ENCODE assay signal across 8 cellular contexts in the genomic region with DNA sequence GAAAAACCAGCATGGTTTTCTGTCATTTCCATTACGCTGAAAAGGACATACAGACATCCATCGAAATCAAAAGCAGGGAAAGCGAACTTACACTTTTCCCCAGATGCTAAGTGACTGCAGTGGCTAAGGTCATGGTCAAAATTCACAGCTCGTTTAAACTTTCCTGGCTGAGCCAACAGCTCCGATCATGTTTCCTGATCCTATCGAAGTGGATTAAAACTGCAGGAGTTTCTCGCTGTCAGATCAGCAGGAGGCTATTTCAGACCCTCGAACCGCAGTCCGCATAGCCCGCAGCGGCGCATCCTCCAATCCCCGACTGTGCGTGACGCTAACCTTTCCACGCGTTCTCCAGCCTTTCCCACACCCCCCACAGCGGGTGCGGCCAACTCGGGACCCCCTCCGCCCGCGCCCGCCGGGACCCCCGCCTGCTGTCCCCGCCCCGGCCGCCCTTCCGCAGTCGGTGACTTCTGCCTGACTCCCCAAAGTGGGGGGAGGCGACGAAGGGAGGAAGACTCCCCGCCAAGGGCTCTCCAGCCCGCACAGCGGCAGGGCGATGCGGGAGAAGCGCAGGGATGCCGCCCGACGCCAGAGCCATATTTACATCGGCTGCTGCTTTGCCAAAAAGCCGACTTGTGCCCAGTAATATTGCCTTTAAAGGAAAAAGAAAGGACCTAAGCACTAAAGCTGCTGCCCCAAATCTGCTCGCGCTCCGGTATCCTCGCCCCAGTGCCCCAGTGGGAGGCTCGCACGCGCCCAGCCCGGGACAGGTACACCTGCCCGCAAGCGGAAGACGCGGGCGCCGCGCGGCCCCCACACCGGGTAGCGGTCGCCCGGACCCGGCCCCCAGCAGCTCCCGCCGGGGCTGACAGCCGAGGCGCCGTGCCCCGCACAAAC. TPM values are rescaled to one million over a fixed set of nuclear protein-coding genes. Genes with fewer than 3 reads are reported as not detected.
A peak's percentile ranks its signal among the peaks of the same experiment; 100 is the strongest.
DNase-seq lines count a peak whose midpoint lies in the region; ATAC-seq, FAIRE-seq and TF ChIP-seq lines count a peak whose summit lies in the region.

No MANE protein-coding gene starts in this region.

- WGBS in adrenal gland, 4 donors, result 0 to 1% (median 0%) methylated on average over 24 to 72 of the region's 72 CpGs
- WGBS in hepatocyte (ENCODE audit: low lambda C conversion rate, missing lambda C conversion rate), result 1% methylated on average over 56 of the region's 72 CpGs

- peaks cover 51% of the 10 kb centered on the region for H3K79me2 ChIP-seq in hepatocyte

- H2AFZ ChIP-seq in hepatocyte, result peak overlapping the region; percentile 70

- CTCF ChIA-PET in RWPE1 (lab: Yijun Ruan, JAX), result interaction anchor here (0.7 to 0.8 kb wide), 3 partner anchors 29 to 335 kb away, joined by 3 to 5 read pairs (median 3); no protein-coding TSS in a partner anchor

- peak; percentile 26 for DNase-seq in GM12891 (ENCODE audit: insufficient read length, low spot score)
- DNase-seq in RWPE1 (ENCODE audit: low spot score), result peak; percentile 27
- DNase-seq in adrenal gland, result peak in 6 of 7 donors; percentile 16 to 39 (median 24)
- peak; percentile 22 for DNase-seq in hepatocyte (ENCODE audit: low spot score)
- DNase-seq in gastrocnemius medialis, result no peak
- DNase-seq in NCI-H2227 (lab: John Stamatoyannopoulos, UW; ENCODE audit: unreplicated experiment), result no peak

- peak overlapping the region; percentile 98 for H3K4me2 ChIP-seq in hepatocyte

- H3K4me3 ChIP-seq in adrenal gland (peak overlapping the region; percentile 46 to 89 (median 56)), hepatocyte (peak overlapping the region; percentile 96), gastrocnemius medialis (peak overlapping the region; percentile 75 to 93 (median 80))

- POLR2A ChIA-PET in RWPE1 (lab: Yijun Ruan, JAX; ENCODE audit: low non-redundant PET), result no interaction called here

- peaks cover 8% of the 10 kb centered on the region for H4K20me1 ChIP-seq in hepatocyte (ENCODE audit: insufficient read depth, poor library complexity, severe bottlenecking)

- TF ChIP-seq CTCF in RWPE1 (conservative IDR thresholded peaks at IDR 0.05; ENCODE audit: low read depth), result no peak
- no peak for TF ChIP-seq CTCF in adrenal gland (IDR thresholded peaks at IDR 0.05)
- no peak for TF ChIP-seq CTCF in hepatocyte (IDR thresholded peaks at IDR 0.05; ENCODE audit: poor library complexity)
- TF ChIP-seq CTCF in gastrocnemius medialis (IDR thresholded peaks at IDR 0.05 in 4 of 5, conservative IDR thresholded peaks at IDR 0.05 in 1 of 5), result no peak

- H3K27me3 ChIP-seq in adrenal gland (no peaks in the 10 kb centered on the region), hepatocyte (no peaks in the 10 kb centered on the region), gastrocnemius medialis (peaks cover 0 to 15% (median 9%) of the 10 kb centered on the region in 3 donors)

- intact Hi-C loops in adrenal gland (cut with DNase I), result loop anchor here (10.0 kb wide), 3 partner anchors 98 to 272 kb away; no protein-coding TSS in a partner anchor
- intact Hi-C loops in gastrocnemius medialis (cut with DNase I; ENCODE audit: low total_unique reads), result loop anchor here (10.0 kb wide), 1 partner anchor 388 kb away; a partner anchor contains a TSS

- FAIRE-seq in GM12891 (lab: Jason Lieb, UNC), result peak; percentile 63

- in situ Hi-C loops in gastrocnemius medialis (cut with MboI; ENCODE audit: low sequenced_read_pairs in 4 of 4), result no loop called here

- H3K9me2 ChIP-seq in hepatocyte (replicated peaks; ENCODE audit: insufficient read depth), result no peaks in the 10 kb centered on the region

- no peak for TF ChIP-seq POLR2A in GM12891 (IDR thresholded peaks at IDR 0.05; ENCODE audit: low read depth, low read length)
- no peak for TF ChIP-seq POLR2A in adrenal gland (IDR thresholded peaks at IDR 0.05)
- TF ChIP-seq POLR2A in gastrocnemius medialis (IDR thresholded peaks at IDR 0.05), result no peak

- peak overlapping the region; percentile 76 for H3K27ac ChIP-seq in RWPE1
- H3K27ac ChIP-seq in adrenal gland, result peak overlapping the region in 4 of 5 donors; percentile 83 to 95 (median 86)
- peak overlapping the region; percentile 76 for H3K27ac ChIP-seq in hepatocyte
- peak overlapping the region; percentile 49 to 68 (median 64) for H3K27ac ChIP-seq in gastrocnemius medialis

- H3K4me1 ChIP-seq in adrenal gland (replicated peaks in 1 of 2) (peaks cover 14 to 40% of the 10 kb centered on the region in 2 donors), hepatocyte (ENCODE audit: insufficient read depth) (no peaks in the 10 kb centered on the region), gastrocnemius medialis (peaks cover 0 to 16% of the 10 kb centered on the region in 2 donors)

- H3K36me3 ChIP-seq in adrenal gland (replicated peaks in 1 of 2) (no peaks in the 10 kb centered on the region), hepatocyte (replicated peaks; ENCODE audit: insufficient read depth, low read depth) (no peaks in the 10 kb centered on the region), gastrocnemius medialis (no peaks in the 10 kb centered on the region)

- H3K9me3 ChIP-seq in adrenal gland (replicated peaks in 1 of 3) (no peaks in the 10 kb centered on the region), hepatocyte (ENCODE audit: low read depth) (no peaks in the 10 kb centered on the region), gastrocnemius medialis (no peaks in the 10 kb centered on the region)

- ATAC-seq in HG02759 (IDR thresholded peaks at IDR 0.05; ENCODE audit: unreplicated experiment) (peak; percentile 15), gastrocnemius medialis (peak in 1 of 2 donors; percentile 15), GM18868 (IDR thresholded peaks at IDR 0.05; ENCODE audit: unreplicated experiment) (no peak)

TF ChIP-seq in GM12891, 5 proteins besides CTCF, POLR2A, EP300 and RAD21:
- TF ChIP-seq POLR2AphosphoS5 (IDR thresholded peaks at IDR 0.05; ENCODE audit: low read depth, low read length), result no peak
- no peak for TF ChIP-seq PAX5 (IDR thresholded peaks at IDR 0.05; ENCODE audit: insufficient read depth, low read length, severe bottlenecking)
- no peak for TF ChIP-seq SPI1 (IDR thresholded peaks at IDR 0.05; ENCODE audit: low read depth, low read length)
- no peak for TF ChIP-seq TAF1 (IDR thresholded peaks at IDR 0.05; ENCODE audit: low read depth, low read length)
- TF ChIP-seq POU2F2 (IDR thresholded peaks at IDR 0.05; ENCODE audit: low read depth, low read length), result no peak

RNA-seq across cellular contexts. Expression of a gene that starts 1.2 kb away (rescaled TPM):
- polyA plus RNA-seq in GM12891 (2012; ENCODE audit: low read depth, missing spikeins), result 40.5 TPM
- total RNA-seq in adrenal gland, result 10 to 100 TPM; 23.8 to 70.6 (median 29.3) TPM
- polyA plus RNA-seq in adrenal gland, result 10 to 100 TPM; 12.3 to 38.9 (median 13.4) TPM
- 20.5 and 31.1 TPM in 2 replicates for total RNA-seq in hepatocyte
- polyA plus RNA-seq in hepatocyte, result 15.1 and 16.5 TPM in 2 replicates
- 1 to 10 TPM; 3.9 to 7.5 (median 4.7) TPM for total RNA-seq in gastrocnemius medialis

Comparison
In these comparisons a context has a peak if more than half of its experiments do, and no peak if none do; other contexts are left out.
1. DNase-seq: peak in GM12891 (single experiment), RWPE1 (single experiment), adrenal gland (6 of 7) and hepatocyte (single experiment); none in gastrocnemius medialis (0 of 2) and NCI-H2227 (single experiment).
2. Peak in every context shown above with its lines, with median percentiles within 50 percentile points of each other: H3K27ac ChIP-seq and H3K4me3 ChIP-seq.